19 cellular contexts compared by ENCODE assay signal in the genomic region with DNA sequence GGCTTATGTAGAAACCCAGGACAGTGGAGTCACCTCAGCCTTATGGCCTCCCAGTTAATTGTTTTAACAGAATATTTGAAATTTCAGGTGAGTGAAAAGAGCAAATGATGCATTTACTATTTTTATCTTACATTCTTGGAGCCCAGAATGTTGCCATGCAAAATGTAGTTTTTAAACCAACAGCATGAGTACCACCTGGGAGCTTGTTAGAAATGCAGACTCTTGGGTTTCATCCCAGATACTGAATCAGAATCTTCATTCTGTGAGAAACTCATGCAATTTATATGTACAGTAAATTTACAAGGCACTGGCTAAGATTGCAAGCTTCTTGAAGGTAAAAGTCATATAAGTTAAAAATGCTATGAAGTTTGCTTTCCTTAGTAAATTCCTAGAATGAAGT.
DNase-seq lines count a peak whose midpoint lies in the region; ATAC-seq and TF ChIP-seq lines count a peak whose summit lies in the region.
"Had no signal": no experiment of that assay in that cellular context is flagged by ENCODE, and none has a peak within 500 bp of the region (broad histone marks: within the 10 kb centered on the region; RNA-seq: fewer than 3 reads in every experiment).

No MANE protein-coding gene starts in this region.

- no peak overlapping the region for H3K4me2 ChIP-seq in IMR-90 (ENCODE audit: low read depth, low read length)

- no peak for TF ChIP-seq CTCF in IMR-90 (conservative IDR thresholded peaks at IDR 0.05; ENCODE audit: low read depth, low read length)
- TF ChIP-seq CTCF in fibroblast of the aortic adventitia (IDR thresholded peaks at IDR 0.05; ENCODE audit: insufficient read depth, low read length) = no peak

- peaks cover 7% of the 10 kb centered on the region for H3K9me3 Mint-ChIP-seq in activated T-helper 17 cell treated with anti-CD3 and anti-CD28 coated beads, Interleukin-2, amount 50 U/mL, for 72 hours

- H3K9me3 ChIP-seq in IMR-90 (ENCODE audit: control insufficient read depth, insufficient read depth, low read length) = no peaks in the 10 kb centered on the region

- no peaks in the 10 kb centered on the region for H3K27me3 ChIP-seq in IMR-90 (ENCODE audit: control insufficient read depth, insufficient read depth, low read length)

- dilution Hi-C loops in IMR-90 (cut with HindIII; ENCODE audit: low sequenced_read_pairs, unreplicated experiment) = no loop called here

- no TSS peak for BruUV-seq in IMR-90 (replicated peaks; lab: Mats Ljungman, UMichigan)

- H2BK120ac ChIP-seq in IMR-90 (ENCODE audit: low read depth, low read length) = no peak overlapping the region

- no peak overlapping the region for H2AFZ ChIP-seq in IMR-90 (replicated peaks; ENCODE audit: low read length, poor library complexity)

- no peak overlapping the region for H3K27ac ChIP-seq in IMR-90 (ENCODE audit: insufficient read depth, low read length)

- no peak overlapping the region for H2AK9ac ChIP-seq in IMR-90 (replicated peaks; ENCODE audit: low read depth, low read length, poor library complexity)

- H4K5ac ChIP-seq in IMR-90 (ENCODE audit: low read depth, low read length) = no peak overlapping the region

- in situ Hi-C loops in IMR-90 (cut with MboI; ENCODE audit: low sequenced_read_pairs) = no loop called here

- POLR2A ChIA-PET in IMR-90 (lab: Charles Lee; ENCODE audit: unreplicated experiment) = no interaction called here

- H4K91ac ChIP-seq in IMR-90 (ENCODE audit: insufficient read depth, low read depth, low read length) = no peak overlapping the region

- no peak overlapping the region for H2BK5ac ChIP-seq in IMR-90 (ENCODE audit: low read depth, low read length, poor library complexity, severe bottlenecking)

- no peak overlapping the region for H3K18ac ChIP-seq in IMR-90 (ENCODE audit: low read depth, low read length)

- no peak overlapping the region for H3K14ac ChIP-seq in IMR-90 (replicated peaks; ENCODE audit: low read depth, low read length)

- no peaks in the 10 kb centered on the region for H3K9me1 ChIP-seq in IMR-90 (ENCODE audit: insufficient read depth, low read length)

- no peak overlapping the region for H3K9ac ChIP-seq in IMR-90 (ENCODE audit: low read depth, low read length)

- CTCF ChIA-PET in IMR-90 (lab: Yijun Ruan, JAX) = no interaction called here

- H3K56ac ChIP-seq in IMR-90 (ENCODE audit: extremely low read depth, insufficient read depth, low read length) = no peak overlapping the region

- H3K79me1 ChIP-seq in IMR-90 (ENCODE audit: low read depth in 1 of 2, low read length in 2 of 2) = no peaks in the 10 kb centered on the region

- no peak overlapping the region for H3K27ac Mint-ChIP-seq in activated T-helper 17 cell treated with anti-CD3 and anti-CD28 coated beads, Interleukin-2, amount 50 U/mL, for 72 hours
- H3K27ac Mint-ChIP-seq: CD4-positive, CD25-positive, alpha-beta regulatory T cell had no signal

- no peaks in the 10 kb centered on the region for H3K36me3 ChIP-seq in IMR-90 (ENCODE audit: control insufficient read depth, insufficient read depth, low read length)

- intact Hi-C loops in IMR-90 (cut with micrococcal nuclease) = no loop called here

- H2BK15ac ChIP-seq in IMR-90 (ENCODE audit: low read depth, low read length) = no peak overlapping the region

- no peaks in the 10 kb centered on the region for H4K20me1 ChIP-seq in IMR-90 (ENCODE audit: insufficient read depth, low read length)

- H3K4me1 ChIP-seq in IMR-90 (ENCODE audit: control insufficient read depth, insufficient read depth, low read length) = no peaks in the 10 kb centered on the region

- no peak overlapping the region for H3K4me3 ChIP-seq in IMR-90 (ENCODE audit: insufficient read depth, low read depth, low read length)
- no peak overlapping the region for H3K4me3 ChIP-seq in fibroblast of the aortic adventitia (ENCODE audit: low read depth, low read length)

- H3K4me3 Mint-ChIP-seq in activated T-helper 17 cell treated with anti-CD3 and anti-CD28 coated beads, Interleukin-2, amount 50 U/mL, for 72 hours = no peak overlapping the region
- H3K4me3 Mint-ChIP-seq: CD4-positive, CD25-positive, alpha-beta regulatory T cell had no signal

- no peak overlapping the region for H2AK5ac ChIP-seq in IMR-90 (ENCODE audit: low read depth, low read length)

- DNase-seq in IMR-90 = peak; percentile 37
- DNase-seq in astrocyte of the hippocampus (ENCODE audit: low read depth, low spot score) = peak; percentile 14
- DNase-seq in fibroblast of the aortic adventitia (ENCODE audit: low read depth) = peak; percentile 49
- no peak for DNase-seq in middle frontal gyrus (ENCODE audit: extremely low spot score, low spot score)
- DNase-seq: CD4-positive, CD25-positive, alpha-beta regulatory T cell; DMS79; KBM-7; MV-4-11; NCI-H1105 treated with DMSO at 0.1 percent for 48 hours; NCI-H1694; NCI-H2081; NCI-H2171; NCI-H524 treated with DMSO at 0.1 percent for 48 hours; NCI-H82; Right ventricle myocardium superior had no signal

- no peak overlapping the region for H4K8ac ChIP-seq in IMR-90 (ENCODE audit: low read depth in 2 of 2, low read length in 2 of 2)

- no peak for TF ChIP-seq POLR2A in IMR-90 (IDR thresholded peaks at IDR 0.05; ENCODE audit: low read depth, low read length)

- no peak for TF ChIP-seq RAD21 in IMR-90 (IDR thresholded peaks at IDR 0.05; ENCODE audit: low read length)

- no peaks in the 10 kb centered on the region for H3K27me3 Mint-ChIP-seq in activated T-helper 17 cell treated with anti-CD3 and anti-CD28 coated beads, Interleukin-2, amount 50 U/mL, for 72 hours
- H3K27me3 Mint-ChIP-seq: CD4-positive, CD25-positive, alpha-beta regulatory T cell had no signal

- no peak overlapping the region for H2BK20ac ChIP-seq in IMR-90 (ENCODE audit: low read depth, low read length)

- ATAC-seq in IMR-90 (ENCODE audit: low read depth) (peak; percentile 21; the same call in 1 of the 2 replicates), GM18517 (IDR thresholded peaks at IDR 0.05; ENCODE audit: unreplicated experiment) (no peak), HG02981 (IDR thresholded peaks at IDR 0.05; ENCODE audit: unreplicated experiment) (no peak)
- ATAC-seq in activated T-helper 17 cell treated with anti-CD3 and anti-CD28 coated beads, Interleukin-2, amount 50 U/mL, for 72 hours (replicated peaks) = no peak
- ATAC-seq: HepG2 had no signal

- H3K23ac ChIP-seq in IMR-90 (ENCODE audit: low read depth, low read length) = no peak overlapping the region

- H3K4me1 Mint-ChIP-seq in activated T-helper 17 cell treated with anti-CD3 and anti-CD28 coated beads, Interleukin-2, amount 50 U/mL, for 72 hours = no peaks in the 10 kb centered on the region
- H3K4me1 Mint-ChIP-seq: CD4-positive, CD25-positive, alpha-beta regulatory T cell had no signal

- H3K4ac ChIP-seq in IMR-90 (ENCODE audit: low read depth, low read length) = no peak overlapping the region

- H3K36me3 Mint-ChIP-seq in activated T-helper 17 cell treated with anti-CD3 and anti-CD28 coated beads, Interleukin-2, amount 50 U/mL, for 72 hours (ENCODE audit: low read depth) = no peaks in the 10 kb centered on the region
- H3K36me3 Mint-ChIP-seq: CD4-positive, CD25-positive, alpha-beta regulatory T cell had no signal

TF ChIP-seq in IMR-90, 13 proteins besides CTCF, POLR2A, EP300 and RAD21:
- TF ChIP-seq CEBPB (IDR thresholded peaks at IDR 0.05; ENCODE audit: low read depth, low read length) (no peak), MAZ (IDR thresholded peaks at IDR 0.05; ENCODE audit: borderline replicate concordance, low read depth, low read length) (no peak), SMC3 (IDR thresholded peaks at IDR 0.05; ENCODE audit: low read depth, low read length) (no peak), BHLHE40 (IDR thresholded peaks at IDR 0.05; ENCODE audit: low read depth, low read length) (no peak), ELK1 (IDR thresholded peaks at IDR 0.05; ENCODE audit: borderline replicate concordance, low read depth, low read length) (no peak), USF2 (IDR thresholded peaks at IDR 0.05; ENCODE audit: low read depth, low read length) (no peak), RFX5 (IDR thresholded peaks at IDR 0.05; ENCODE audit: low read depth, low read length) (no peak), MXI1 (IDR thresholded peaks at IDR 0.05; ENCODE audit: borderline replicate concordance, low read depth, low read length) (no peak), CHD1 (IDR thresholded peaks at IDR 0.05; ENCODE audit: low read depth, low read length) (no peak), FOS (IDR thresholded peaks at IDR 0.05; ENCODE audit: low read depth, low read length) (no peak), NFE2L2 (IDR thresholded peaks at IDR 0.05; ENCODE audit: low read depth, low read length) (no peak), RCOR1 (IDR thresholded peaks at IDR 0.05; ENCODE audit: insufficient replicate concordance, low read length) (no peak), MAFK (IDR thresholded peaks at IDR 0.05; ENCODE audit: low read depth, low read length) (no peak)
